ENCODE assay signal across 23 cellular contexts in genomic region chr2:76039505-76039904, GRCh38.
"Had no signal": no experiment of that assay in that cellular context is flagged by ENCODE, and none has a peak within 500 bp of the region (broad histone marks: within the 10 kb centered on the region; RNA-seq: fewer than 3 reads in every experiment).

No MANE protein-coding gene starts in this region.

- H3K36me3 ChIP-seq: Peyer's patch, SJCRH30 had no signal

- H3K9ac ChIP-seq: KMS-11 had no signal

- H3K27me3 ChIP-seq: Peyer's patch, SJCRH30 had no signal

- H3K9me3 ChIP-seq: Peyer's patch, SJCRH30 had no signal

- ATAC-seq: Right ventricle myocardium inferior, SK-N-SH treated with all-trans-retinoic acid at 6 μM for 48 hours had no signal

- H3K27ac ChIP-seq: KMS-11, PC-9, Peyer's patch, SJCRH30 had no signal

- H2AFZ ChIP-seq: PC-9 had no signal

- H3K4me3 ChIP-seq: PC-9, Peyer's patch, SJCRH30 had no signal

- DNase-seq: MV-4-11, NCI-H1048, NCI-H1105, NCI-H1417, NCI-H1436 treated with DMSO at 0.1 percent for 48 hours, NCI-H187, NCI-H2029, NCI-H2081 treated with DMSO at 0.1 percent for 48 hours, NCI-H2171, NCI-H226, NCI-H446, NCI-H510A, NCI-H524 treated with DMSO at 0.1 percent for 48 hours, NCI-H69, NCI-H774, PC-9, Peyer's patch, SHP77 treated with DMSO at 0.1 percent for 48 hours, SJCRH30, T-helper 1 cell had no signal

- H3K4me2 ChIP-seq: KMS-11, PC-9 had no signal

- H3K4me1 ChIP-seq: Peyer's patch, SJCRH30 had no signal
